25 cellular contexts compared by ENCODE assay signal in genomic region chrX:139198936-139199335, GRCh38.
"Had no signal": no experiment of that assay in that cellular context is flagged by ENCODE, and none has a peak within 500 bp of the region (broad histone marks: within the 10 kb centered on the region; RNA-seq: fewer than 3 reads in every experiment).

No MANE protein-coding gene starts in this region.

- H3K36me3 Mint-ChIP-seq: mesothelial cell of epicardium had no signal

- H3K27ac Mint-ChIP-seq: mesothelial cell of epicardium, naive B cell had no signal

- DNase-seq: dermis blood vessel endothelial cell; dorsolateral prefrontal cortex; effector CD4-positive, alpha-beta T cell; effector memory CD4-positive, alpha-beta T cell; erythroblast; esophagus squamous epithelium; foreskin fibroblast; foreskin melanocyte; gastrocnemius medialis; glutamatergic neuron; head of caudate nucleus; heart right ventricle; hippocampal formation; left cardiac atrium; left lung; left ventricle myocardium superior; lower lobe of right lung; mesenchymal stem cell; mucosa of descending colon; naive B cell had no signal

- H3K27ac ChIP-seq: coronary artery, dorsolateral prefrontal cortex, epithelial cell of prostate, esophagus squamous epithelium, heart right ventricle, left lung, lower lobe of right lung had no signal

- FAIRE-seq: islet of Langerhans, keratinocyte had no signal

- H3K9me3 Mint-ChIP-seq: mesothelial cell of epicardium had no signal

- H3K4me3 Mint-ChIP-seq: mesothelial cell of epicardium, naive B cell had no signal
